In genomic region chr19:19105365-19106060, GRCh38 we compare ENCODE assay signal across 8 cellular contexts. TPM values are rescaled to one million over a fixed set of nuclear protein-coding genes. Genes with fewer than 3 reads are reported as not detected.
DNase-seq lines count a peak whose midpoint lies in the region; ATAC-seq and TF ChIP-seq lines count a peak whose summit lies in the region.

No MANE protein-coding gene starts in this region.

- in situ Hi-C loops in astrocyte of the cerebellum (cut with HindIII; ENCODE audit: low sequenced_read_pairs) = no loop called here
- in situ Hi-C loops in transverse colon (cut with MboI; ENCODE audit: low pct_ligation_motif_present in 1 of 4, low pct_unique_long_range_greater_than_20kb in 1 of 4, low sequenced_read_pairs in 3 of 4) = no loop called here

- DNase-seq in NCI-H1417 (lab: John Stamatoyannopoulos, UW) = peak; percentile 26 to 52 (median 39)
- no peak for DNase-seq in NCI-H1417 treated with DMSO at 0.1 percent for 48 hours (lab: John Stamatoyannopoulos, UW)
- DNase-seq in astrocyte of the cerebellum (ENCODE audit: low read depth) = no peak
- peak; percentile 69 for DNase-seq in transverse colon
- no peak for DNase-seq in NOMO-1 treated with DMSO at 0.1 percent for 48 hours (lab: John Stamatoyannopoulos, UW; ENCODE audit: unreplicated experiment)
- no peak for DNase-seq in A172 (ENCODE audit: low spot score)

- no peaks in the 10 kb centered on the region for H3K36me3 ChIP-seq in transverse colon

- H3K4me3 ChIP-seq in astrocyte of the cerebellum (ENCODE audit: low read depth, low read length) = peak overlapping the region; percentile 33
- H3K4me3 ChIP-seq in iPS-18c (ENCODE audit: insufficient read depth, low read depth, low read length) = peak overlapping the region; percentile 55
- H3K4me3 ChIP-seq in transverse colon = peak overlapping the region in 3 of 4 donors; percentile 2 to 39 (median 30)

- TF ChIP-seq POLR2A in transverse colon (IDR thresholded peaks at IDR 0.05) = no peak

- no peak for TF ChIP-seq CTCF in astrocyte of the cerebellum (IDR thresholded peaks at IDR 0.05; ENCODE audit: low read depth, low read length, missing control alignments)
- no peak for TF ChIP-seq CTCF in transverse colon (IDR thresholded peaks at IDR 0.05)

- ATAC-seq in HG03159 (IDR thresholded peaks at IDR 0.05; ENCODE audit: unreplicated experiment) = no peak

- H3K27ac ChIP-seq in transverse colon = peak overlapping the region; percentile 13 to 47 (median 28)

- intact Hi-C loops in transverse colon (cut with DNase I; ENCODE audit: low total_unique reads) = no loop called here

- H3K4me1 ChIP-seq in transverse colon = peaks cover 0 to 14% (median 11%) of the 10 kb centered on the region in 4 donors

- H3K27me3 ChIP-seq in transverse colon = peaks cover 5% of the 10 kb centered on the region

- H3K9me3 ChIP-seq in iPS-18c (ENCODE audit: control insufficient read depth, insufficient read depth, low read length) (no peaks in the 10 kb centered on the region), transverse colon (no peaks in the 10 kb centered on the region)

- no peak for TF ChIP-seq EP300 in transverse colon (IDR thresholded peaks at IDR 0.05; ENCODE audit: low read depth)

- 33 to 35% methylated on average over 5 to 33 of the region's 36 CpGs for WGBS in transverse colon (ENCODE audit: low coverage in 1 of 2), 2 donors

RNA-seq across cellular contexts. Expression of gene TMEM161A, which starts 32.8 kb away (rescaled TPM):
- total RNA-seq in transverse colon = 10 to 100 TPM; 16.9 to 41.9 (median 18.5) TPM
- total RNA-seq in A172 (2014; rRNA removed; shearing (Covaris generic)) = 29.1 and 31.5 TPM in 2 replicates

RNA-seq across cellular contexts. Expression of gene SLC25A42, which starts 41.7 kb away (rescaled TPM):
- total RNA-seq in transverse colon = 100 to 1,000 TPM in 1 of 4 donors, 10 to 100 TPM in 2, 1 to 10 TPM in 1; 6.8 to 141 (median 24.5) TPM
- 4.0 and 5.0 TPM in 2 replicates for total RNA-seq in A172 (2014; rRNA removed; shearing (Covaris generic))

Comparison
In these comparisons a context has a peak if more than half of its experiments do, and no peak if none do; other contexts are left out.
1. DNase-seq: peak in NCI-H1417 (3 of 3) and transverse colon (single experiment); none in NCI-H1417 treated with DMSO at 0.1 percent for 48 hours (single experiment), astrocyte of the cerebellum (single experiment), NOMO-1 treated with DMSO at 0.1 percent for 48 hours (single experiment) and A172 (single experiment).
2. Peak in every context shown above with its lines, with median percentiles within 50 percentile points of each other: H3K4me3 ChIP-seq.